Comparison of ENCODE assay signal across 1 cellular context in genomic region chr12:93122569-93123091, GRCh38.
TF ChIP-seq lines count a peak whose summit lies in the region.

No MANE protein-coding gene starts in this region.

TF ChIP-seq in HepG2, 621 proteins besides CTCF, POLR2A, EP300 and RAD21 (continued from another document and continues in another):
- TF ChIP-seq ZNF18 (CRISPR knock-in tag; IDR thresholded peaks at IDR 0.05; ENCODE audit: insufficient replicate concordance) (no peak), HCFC1 (IDR thresholded peaks at IDR 0.05; ENCODE audit: low read depth, low read length) (no peak), GABPB1 (CRISPR knock-in tag; IDR thresholded peaks at IDR 0.05) (no peak), ZBTB21 (CRISPR knock-in tag; IDR thresholded peaks at IDR 0.05) (no peak), AGO1 (IDR thresholded peaks at IDR 0.05; ENCODE audit: low read depth, low read length, poor library complexity, severe bottlenecking) (no peak), HOMEZ (CRISPR knock-in tag; IDR thresholded peaks at IDR 0.05; ENCODE audit: low read depth) (no peak), ZNF121 (CRISPR knock-in tag; IDR thresholded peaks at IDR 0.05) (no peak), ZNF382 (CRISPR knock-in tag; IDR thresholded peaks at IDR 0.05; ENCODE audit: borderline replicate concordance) (no peak), ZNF543 (CRISPR knock-in tag; IDR thresholded peaks at IDR 0.05) (no peak), ZNF782 (CRISPR knock-in tag; IDR thresholded peaks at IDR 0.05; ENCODE audit: borderline replicate concordance) (no peak), ZNF850 (CRISPR knock-in tag; conservative IDR thresholded peaks at IDR 0.05) (no peak), SNRNP70 (IDR thresholded peaks at IDR 0.05; ENCODE audit: low read depth, low read length) (no peak), NCOR1 (IDR thresholded peaks at IDR 0.05; ENCODE audit: borderline replicate concordance, low read length) (peak; percentile 32; the same call in 1 of the 2 replicates), ZNF609 (CRISPR knock-in tag; IDR thresholded peaks at IDR 0.05; ENCODE audit: borderline replicate concordance) (no peak; the same call in 1 of the 2 replicates), HMG20B (CRISPR knock-in tag; conservative IDR thresholded peaks at IDR 0.05) (no peak), ZBTB46 (CRISPR knock-in tag; IDR thresholded peaks at IDR 0.05; ENCODE audit: borderline replicate concordance) (no peak), MAF1 (CRISPR knock-in tag; IDR thresholded peaks at IDR 0.05; ENCODE audit: borderline replicate concordance) (no peak), RERE (CRISPR knock-in tag; IDR thresholded peaks at IDR 0.05; ENCODE audit: low read depth) (peak; percentile 14; the same call in 1 of the 2 replicates), ZNF317 (CRISPR knock-in tag; IDR thresholded peaks at IDR 0.05) (no peak), MBD4 (IDR thresholded peaks at IDR 0.05; ENCODE audit: borderline replicate concordance, low read length) (no peak), NFE2L2 (IDR thresholded peaks at IDR 0.05; ENCODE audit: low read length) (no peak), NR3C1 (CRISPR knock-in tag; IDR thresholded peaks at IDR 0.05) (no peak), ZNF468 (CRISPR knock-in tag; IDR thresholded peaks at IDR 0.05) (no peak), GATAD2A (CRISPR knock-in tag; IDR thresholded peaks at IDR 0.05) (peak; percentile 95), ZNF460 (CRISPR knock-in tag; IDR thresholded peaks at IDR 0.05; ENCODE audit: borderline replicate concordance) (no peak), ATF7-NPFF (CRISPR knock-in tag; IDR thresholded peaks at IDR 0.05; ENCODE audit: low read depth) (no peak), ZNF24 (IDR thresholded peaks at IDR 0.05) (no peak), SALL2 (CRISPR knock-in tag; IDR thresholded peaks at IDR 0.05) (no peak), NFRKB (IDR thresholded peaks at IDR 0.05) (no peak), ZNF138 (CRISPR knock-in tag; IDR thresholded peaks at IDR 0.05; ENCODE audit: low read depth) (no peak), BORCS8-MEF2B (CRISPR knock-in tag; IDR thresholded peaks at IDR 0.05) (no peak), XBP1 (CRISPR knock-in tag; IDR thresholded peaks at IDR 0.05) (no peak), PRPF4 (IDR thresholded peaks at IDR 0.05; ENCODE audit: low read depth, low read length, poor library complexity, severe bottlenecking) (no peak), NFYB (CRISPR knock-in tag; IDR thresholded peaks at IDR 0.05) (no peak), ZNF788 (CRISPR knock-in tag; IDR thresholded peaks at IDR 0.05; ENCODE audit: borderline replicate concordance) (0 out of 2 replicates have a peak, but pooled peaks have one; percentile 19), HNRNPUL1 (IDR thresholded peaks at IDR 0.05; ENCODE audit: low read depth, low read length) (no peak), STAG1 (CRISPR knock-in tag; IDR thresholded peaks at IDR 0.05) (no peak), ZFP90 (CRISPR knock-in tag; IDR thresholded peaks at IDR 0.05; ENCODE audit: borderline replicate concordance) (no peak), PCBP1 (IDR thresholded peaks at IDR 0.05; ENCODE audit: borderline replicate concordance, low read depth, low read length) (no peak), ZNF44 (CRISPR knock-in tag; IDR thresholded peaks at IDR 0.05) (no peak), CREBL2 (CRISPR knock-in tag; IDR thresholded peaks at IDR 0.05; ENCODE audit: borderline replicate concordance) (no peak), KDM3A (CRISPR knock-in tag; IDR thresholded peaks at IDR 0.05; ENCODE audit: low read depth) (no peak), SIX4 (CRISPR knock-in tag; IDR thresholded peaks at IDR 0.05) (no peak), THRA (CRISPR knock-in tag; IDR thresholded peaks at IDR 0.05; ENCODE audit: borderline replicate concordance) (peak; percentile 30; the same call in 1 of the 2 replicates), TCF7L2 (IDR thresholded peaks at IDR 0.05; ENCODE audit: low read depth, low read length) (no peak), ZNF619 (CRISPR knock-in tag; IDR thresholded peaks at IDR 0.05) (no peak), GMEB2 (CRISPR knock-in tag; IDR thresholded peaks at IDR 0.05; ENCODE audit: low read depth) (no peak)
